ENCODE assay signal across 2 cellular contexts in genomic region chr20:32110727-32111126, GRCh38.
TF ChIP-seq lines count a peak whose summit lies in the region.

No MANE protein-coding gene starts in this region.

TF ChIP-seq in SK-N-SH, 30 proteins besides CTCF, POLR2A, EP300 and RAD21 (continued from another document):
- TF ChIP-seq ZBTB33 (IDR thresholded peaks at IDR 0.05; ENCODE audit: borderline replicate concordance, low read depth) (no peak), SIN3A (IDR thresholded peaks at IDR 0.05; ENCODE audit: borderline replicate concordance, low read depth, low read length) (no peak), NRF1 (IDR thresholded peaks at IDR 0.05; ENCODE audit: low read depth, low read length) (no peak), MXI1 (IDR thresholded peaks at IDR 0.05; ENCODE audit: low read depth, low read length) (no peak), TAF1 (IDR thresholded peaks at IDR 0.05; ENCODE audit: borderline replicate concordance, low read depth, low read length) (no peak), CHD2 (IDR thresholded peaks at IDR 0.05; ENCODE audit: low read length, partially characterized antibody) (no peak), TEAD4 (IDR thresholded peaks at IDR 0.05; ENCODE audit: borderline replicate concordance, insufficient read depth) (no peak), REST (IDR thresholded peaks at IDR 0.05; ENCODE audit: low read depth, low read length) (no peak), RFX5 (IDR thresholded peaks at IDR 0.05; ENCODE audit: low read length) (no peak), POLR2AphosphoS5 (IDR thresholded peaks at IDR 0.05; ENCODE audit: low read depth, low read length) (no peak), MEF2A (IDR thresholded peaks at IDR 0.05; ENCODE audit: borderline replicate concordance, low read depth) (no peak), GATA2 (CRISPR knock-in tag; IDR thresholded peaks at IDR 0.05) (no peak), FOXJ3 (CRISPR knock-in tag; IDR thresholded peaks at IDR 0.05) (no peak)

TF ChIP-seq in SK-N-SH treated with all-trans-retinoic acid at 6 μM for 48 hours, 23 proteins besides CTCF, POLR2A, EP300 and RAD21 (continued from another document):
- TF ChIP-seq POU6F1 (CRISPR knock-in tag; IDR thresholded peaks at IDR 0.05; ENCODE audit: borderline replicate concordance, low read depth) (no peak), ZNF565 (CRISPR knock-in tag; conservative IDR thresholded peaks at IDR 0.05; ENCODE audit: low read depth) (no peak)
